Comparison of ENCODE assay signal across 1 cellular context in the genomic region with DNA sequence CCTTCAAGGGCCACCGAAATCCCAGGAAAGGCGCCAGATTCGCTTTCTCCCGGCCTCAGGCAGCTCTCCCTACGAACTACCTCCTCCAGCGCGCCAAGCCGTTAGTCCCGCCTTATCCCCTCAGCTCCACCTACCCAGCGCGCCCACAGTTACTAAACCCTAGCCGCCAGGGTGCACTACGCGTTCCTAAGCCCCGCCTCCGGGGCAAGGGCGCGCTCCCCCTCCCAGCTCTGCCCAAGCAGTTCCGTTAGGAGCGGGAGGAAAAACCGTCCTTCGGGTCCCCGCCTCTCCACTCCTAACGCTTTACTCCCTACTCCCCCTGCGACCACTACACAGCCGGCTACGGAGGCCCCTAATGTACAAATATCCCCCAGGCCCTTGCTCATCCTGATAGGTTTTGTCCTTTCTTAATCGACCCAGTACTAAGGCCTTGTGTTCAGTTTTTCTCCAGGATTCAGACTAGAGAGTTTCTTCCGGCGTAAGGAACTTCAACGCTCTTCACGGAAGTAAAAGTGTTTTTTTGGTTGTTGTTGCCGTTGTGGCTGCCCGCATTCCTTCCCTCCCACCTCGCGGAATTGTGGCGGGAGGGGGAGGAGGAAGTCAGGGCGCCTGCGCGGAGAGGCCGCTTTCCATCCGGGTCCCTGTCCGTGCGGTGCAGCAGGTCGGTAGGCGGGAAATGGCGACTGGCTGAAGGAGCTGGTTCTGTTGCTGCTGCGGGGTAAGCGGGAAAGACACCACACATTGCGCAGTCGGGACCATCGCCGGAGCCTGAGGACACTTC.
TF ChIP-seq lines count a peak whose summit lies in the region.

A gene (plus strand): TSS at position 655 of the 781 bp plus-strand sequence. CDS start 31,386 bp downstream, outside the sequence.

TF ChIP-seq in HepG2, 621 proteins besides CTCF, POLR2A, EP300 and RAD21 (continued from another document and continues in another):
- TF ChIP-seq, protein P1, sequence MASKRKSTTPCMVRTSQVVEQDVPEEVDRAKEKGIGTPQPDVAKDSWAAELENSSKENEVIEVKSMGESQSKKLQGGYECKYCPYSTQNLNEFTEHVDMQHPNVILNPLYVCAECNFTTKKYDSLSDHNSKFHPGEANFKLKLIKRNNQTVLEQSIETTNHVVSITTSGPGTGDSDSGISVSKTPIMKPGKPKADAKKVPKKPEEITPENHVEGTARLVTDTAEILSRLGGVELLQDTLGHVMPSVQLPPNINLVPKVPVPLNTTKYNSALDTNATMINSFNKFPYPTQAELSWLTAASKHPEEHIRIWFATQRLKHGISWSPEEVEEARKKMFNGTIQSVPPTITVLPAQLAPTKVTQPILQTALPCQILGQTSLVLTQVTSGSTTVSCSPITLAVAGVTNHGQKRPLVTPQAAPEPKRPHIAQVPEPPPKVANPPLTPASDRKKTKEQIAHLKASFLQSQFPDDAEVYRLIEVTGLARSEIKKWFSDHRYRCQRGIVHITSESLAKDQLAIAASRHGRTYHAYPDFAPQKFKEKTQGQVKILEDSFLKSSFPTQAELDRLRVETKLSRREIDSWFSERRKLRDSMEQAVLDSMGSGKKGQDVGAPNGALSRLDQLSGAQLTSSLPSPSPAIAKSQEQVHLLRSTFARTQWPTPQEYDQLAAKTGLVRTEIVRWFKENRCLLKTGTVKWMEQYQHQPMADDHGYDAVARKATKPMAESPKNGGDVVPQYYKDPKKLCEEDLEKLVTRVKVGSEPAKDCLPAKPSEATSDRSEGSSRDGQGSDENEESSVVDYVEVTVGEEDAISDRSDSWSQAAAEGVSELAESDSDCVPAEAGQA (IDR thresholded peaks at IDR 0.05; ENCODE audit: low read depth): no peak
- TF ChIP-seq, protein P1 (CRISPR knock-in tag; IDR thresholded peaks at IDR 0.05; ENCODE audit: borderline replicate concordance): no peak
- TF ChIP-seq, protein P2, sequence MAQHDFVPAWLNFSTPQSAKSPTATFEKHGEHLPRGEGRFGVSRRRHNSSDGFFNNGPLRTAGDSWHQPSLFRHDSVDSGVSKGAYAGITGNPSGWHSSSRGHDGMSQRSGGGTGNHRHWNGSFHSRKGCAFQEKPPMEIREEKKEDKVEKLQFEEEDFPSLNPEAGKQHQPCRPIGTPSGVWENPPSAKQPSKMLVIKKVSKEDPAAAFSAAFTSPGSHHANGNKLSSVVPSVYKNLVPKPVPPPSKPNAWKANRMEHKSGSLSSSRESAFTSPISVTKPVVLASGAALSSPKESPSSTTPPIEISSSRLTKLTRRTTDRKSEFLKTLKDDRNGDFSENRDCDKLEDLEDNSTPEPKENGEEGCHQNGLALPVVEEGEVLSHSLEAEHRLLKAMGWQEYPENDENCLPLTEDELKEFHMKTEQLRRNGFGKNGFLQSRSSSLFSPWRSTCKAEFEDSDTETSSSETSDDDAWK (CRISPR knock-in tag; IDR thresholded peaks at IDR 0.05): no peak
- TF ChIP-seq HNRNPL (IDR thresholded peaks at IDR 0.05; ENCODE audit: low read depth, low read length) (no peak), NR2C2 (CRISPR knock-in tag; IDR thresholded peaks at IDR 0.05; ENCODE audit: borderline replicate concordance) (peak; percentile 84), ETV5 (CRISPR knock-in tag; IDR thresholded peaks at IDR 0.05; ENCODE audit: borderline replicate concordance) (no peak), ZNF546 (CRISPR knock-in tag; conservative IDR thresholded peaks at IDR 0.05) (no peak), GLI4 (CRISPR knock-in tag; IDR thresholded peaks at IDR 0.05; ENCODE audit: borderline replicate concordance) (no peak), ZNF263 (CRISPR knock-in tag; IDR thresholded peaks at IDR 0.05) (no peak), ZNF772 (CRISPR knock-in tag; IDR thresholded peaks at IDR 0.05) (peak; percentile 68; the same call in 1 of the 2 replicates), CHCHD3 (CRISPR knock-in tag; IDR thresholded peaks at IDR 0.05) (no peak), ZNF75D (CRISPR knock-in tag; IDR thresholded peaks at IDR 0.05; ENCODE audit: borderline replicate concordance) (no peak), MBD4 (IDR thresholded peaks at IDR 0.05; ENCODE audit: borderline replicate concordance, low read length) (no peak), ZNF660 (CRISPR knock-in tag; IDR thresholded peaks at IDR 0.05; ENCODE audit: borderline replicate concordance, low read depth) (no peak), ATF7 (IDR thresholded peaks at IDR 0.05) (no peak), ATF7 (CRISPR knock-in tag; IDR thresholded peaks at IDR 0.05) (0 out of 2 replicates have a peak, but pooled peaks have one; percentile 39), XBP1 (CRISPR knock-in tag; IDR thresholded peaks at IDR 0.05) (no peak), ZNF224 (CRISPR knock-in tag; IDR thresholded peaks at IDR 0.05) (peak; percentile 32; the same call in 1 of the 2 replicates), EZH2 (conservative IDR thresholded peaks at IDR 0.05; ENCODE audit: low read depth, low read length) (no peak), PHF20 (CRISPR knock-in tag; IDR thresholded peaks at IDR 0.05) (peak; percentile 73), MAFF (IDR thresholded peaks at IDR 0.05; ENCODE audit: low read depth, low read length) (no peak), HDAC1 (CRISPR knock-in tag; IDR thresholded peaks at IDR 0.05) (peak; percentile 46), HDAC6 (IDR thresholded peaks at IDR 0.05; ENCODE audit: low read depth, low read length) (no peak), ZNF761 (CRISPR knock-in tag; conservative IDR thresholded peaks at IDR 0.05) (0 out of 2 replicates have a peak, but pooled peaks have one; percentile 22), TCF12 (IDR thresholded peaks at IDR 0.05) (no peak), TCF12 (CRISPR knock-in tag; IDR thresholded peaks at IDR 0.05) (no peak), JARID2 (CRISPR knock-in tag; IDR thresholded peaks at IDR 0.05; ENCODE audit: insufficient replicate concordance) (no peak), SRSF1 (optimal IDR thresholded peaks at IDR 0.05; ENCODE audit: low read depth, low read length) (no peak), SOX13 (IDR thresholded peaks at IDR 0.05) (no peak), SOX13 (CRISPR knock-in tag; conservative IDR thresholded peaks at IDR 0.05 in 1 of 2, IDR thresholded peaks at IDR 0.05 in 1 of 2) (peak in 1 of 2 experiments; percentile 13; a peak in 1 of 4 replicates), RELA (CRISPR knock-in tag; IDR thresholded peaks at IDR 0.05) (no peak), NCOR1 (IDR thresholded peaks at IDR 0.05; ENCODE audit: borderline replicate concordance, low read length) (no peak; the same call in 1 of the 2 replicates), SIN3A (IDR thresholded peaks at IDR 0.05; ENCODE audit: borderline replicate concordance, low read depth, low read length) (peak; percentile 59; the same call in 1 of the 2 replicates), RCOR2 (CRISPR knock-in tag; IDR thresholded peaks at IDR 0.05) (no peak)
- TF ChIP-seq, protein P3, sequence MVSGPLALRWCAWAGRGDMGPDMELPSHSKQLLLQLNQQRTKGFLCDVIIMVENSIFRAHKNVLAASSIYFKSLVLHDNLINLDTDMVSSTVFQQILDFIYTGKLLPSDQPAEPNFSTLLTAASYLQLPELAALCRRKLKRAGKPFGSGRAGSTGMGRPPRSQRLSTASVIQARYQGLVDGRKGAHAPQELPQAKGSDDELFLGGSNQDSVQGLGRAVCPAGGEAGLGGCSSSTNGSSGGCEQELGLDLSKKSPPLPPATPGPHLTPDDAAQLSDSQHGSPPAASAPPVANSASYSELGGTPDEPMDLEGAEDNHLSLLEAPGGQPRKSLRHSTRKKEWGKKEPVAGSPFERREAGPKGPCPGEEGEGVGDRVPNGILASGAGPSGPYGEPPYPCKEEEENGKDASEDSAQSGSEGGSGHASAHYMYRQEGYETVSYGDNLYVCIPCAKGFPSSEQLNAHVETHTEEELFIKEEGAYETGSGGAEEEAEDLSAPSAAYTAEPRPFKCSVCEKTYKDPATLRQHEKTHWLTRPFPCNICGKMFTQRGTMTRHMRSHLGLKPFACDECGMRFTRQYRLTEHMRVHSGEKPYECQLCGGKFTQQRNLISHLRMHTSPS (CRISPR knock-in tag; IDR thresholded peaks at IDR 0.05; ENCODE audit: low read depth): peak; percentile 51; the same call in 1 of the 2 replicates
- TF ChIP-seq, protein P4, sequence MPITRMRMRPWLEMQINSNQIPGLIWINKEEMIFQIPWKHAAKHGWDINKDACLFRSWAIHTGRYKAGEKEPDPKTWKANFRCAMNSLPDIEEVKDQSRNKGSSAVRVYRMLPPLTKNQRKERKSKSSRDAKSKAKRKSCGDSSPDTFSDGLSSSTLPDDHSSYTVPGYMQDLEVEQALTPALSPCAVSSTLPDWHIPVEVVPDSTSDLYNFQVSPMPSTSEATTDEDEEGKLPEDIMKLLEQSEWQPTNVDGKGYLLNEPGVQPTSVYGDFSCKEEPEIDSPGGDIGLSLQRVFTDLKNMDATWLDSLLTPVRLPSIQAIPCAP (CRISPR knock-in tag; IDR thresholded peaks at IDR 0.05; ENCODE audit: low read depth): no peak
- TF ChIP-seq, protein P5, sequence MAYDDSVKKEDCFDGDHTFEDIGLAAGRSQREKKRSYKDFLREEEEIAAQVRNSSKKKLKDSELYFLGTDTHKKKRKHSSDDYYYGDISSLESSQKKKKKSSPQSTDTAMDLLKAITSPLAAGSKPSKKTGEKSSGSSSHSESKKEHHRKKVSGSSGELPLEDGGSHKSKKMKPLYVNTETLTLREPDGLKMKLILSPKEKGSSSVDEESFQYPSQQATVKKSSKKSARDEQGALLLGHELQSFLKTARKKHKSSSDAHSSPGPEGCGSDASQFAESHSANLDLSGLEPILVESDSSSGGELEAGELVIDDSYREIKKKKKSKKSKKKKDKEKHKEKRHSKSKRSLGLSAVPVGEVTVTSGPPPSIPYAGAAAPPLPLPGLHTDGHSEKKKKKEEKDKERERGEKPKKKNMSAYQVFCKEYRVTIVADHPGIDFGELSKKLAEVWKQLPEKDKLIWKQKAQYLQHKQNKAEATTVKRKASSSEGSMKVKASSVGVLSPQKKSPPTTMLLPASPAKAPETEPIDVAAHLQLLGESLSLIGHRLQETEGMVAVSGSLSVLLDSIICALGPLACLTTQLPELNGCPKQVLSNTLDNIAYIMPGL (CRISPR knock-in tag; IDR thresholded peaks at IDR 0.05; ENCODE audit: borderline replicate concordance in 1 of 2, low read depth in 1 of 2): peak in 1 of 2 experiments; percentile 63; a peak in 2 of 4 replicates
- TF ChIP-seq, protein P6, sequence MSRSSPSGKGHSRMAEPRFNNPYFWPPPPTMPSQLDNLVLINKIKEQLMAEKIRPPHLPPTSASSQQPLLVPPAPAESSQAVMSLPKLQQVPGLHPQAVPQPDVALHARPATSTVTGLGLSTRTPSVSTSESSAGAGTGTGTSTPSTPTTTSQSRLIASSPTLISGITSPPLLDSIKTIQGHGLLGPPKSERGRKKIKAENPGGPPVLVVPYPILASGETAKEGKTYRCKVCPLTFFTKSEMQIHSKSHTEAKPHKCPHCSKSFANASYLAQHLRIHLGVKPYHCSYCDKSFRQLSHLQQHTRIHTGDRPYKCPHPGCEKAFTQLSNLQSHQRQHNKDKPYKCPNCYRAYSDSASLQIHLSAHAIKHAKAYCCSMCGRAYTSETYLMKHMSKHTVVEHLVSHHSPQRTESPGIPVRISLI (CRISPR knock-in tag; IDR thresholded peaks at IDR 0.05; ENCODE audit: borderline replicate concordance): no peak
- TF ChIP-seq, protein P7, sequence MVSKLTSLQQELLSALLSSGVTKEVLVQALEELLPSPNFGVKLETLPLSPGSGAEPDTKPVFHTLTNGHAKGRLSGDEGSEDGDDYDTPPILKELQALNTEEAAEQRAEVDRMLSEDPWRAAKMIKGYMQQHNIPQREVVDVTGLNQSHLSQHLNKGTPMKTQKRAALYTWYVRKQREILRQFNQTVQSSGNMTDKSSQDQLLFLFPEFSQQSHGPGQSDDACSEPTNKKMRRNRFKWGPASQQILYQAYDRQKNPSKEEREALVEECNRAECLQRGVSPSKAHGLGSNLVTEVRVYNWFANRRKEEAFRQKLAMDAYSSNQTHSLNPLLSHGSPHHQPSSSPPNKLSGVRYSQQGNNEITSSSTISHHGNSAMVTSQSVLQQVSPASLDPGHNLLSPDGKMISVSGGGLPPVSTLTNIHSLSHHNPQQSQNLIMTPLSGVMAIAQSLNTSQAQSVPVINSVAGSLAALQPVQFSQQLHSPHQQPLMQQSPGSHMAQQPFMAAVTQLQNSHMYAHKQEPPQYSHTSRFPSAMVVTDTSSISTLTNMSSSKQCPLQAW (CRISPR knock-in tag; IDR thresholded peaks at IDR 0.05): peak; percentile 90
- TF ChIP-seq, protein P8, sequence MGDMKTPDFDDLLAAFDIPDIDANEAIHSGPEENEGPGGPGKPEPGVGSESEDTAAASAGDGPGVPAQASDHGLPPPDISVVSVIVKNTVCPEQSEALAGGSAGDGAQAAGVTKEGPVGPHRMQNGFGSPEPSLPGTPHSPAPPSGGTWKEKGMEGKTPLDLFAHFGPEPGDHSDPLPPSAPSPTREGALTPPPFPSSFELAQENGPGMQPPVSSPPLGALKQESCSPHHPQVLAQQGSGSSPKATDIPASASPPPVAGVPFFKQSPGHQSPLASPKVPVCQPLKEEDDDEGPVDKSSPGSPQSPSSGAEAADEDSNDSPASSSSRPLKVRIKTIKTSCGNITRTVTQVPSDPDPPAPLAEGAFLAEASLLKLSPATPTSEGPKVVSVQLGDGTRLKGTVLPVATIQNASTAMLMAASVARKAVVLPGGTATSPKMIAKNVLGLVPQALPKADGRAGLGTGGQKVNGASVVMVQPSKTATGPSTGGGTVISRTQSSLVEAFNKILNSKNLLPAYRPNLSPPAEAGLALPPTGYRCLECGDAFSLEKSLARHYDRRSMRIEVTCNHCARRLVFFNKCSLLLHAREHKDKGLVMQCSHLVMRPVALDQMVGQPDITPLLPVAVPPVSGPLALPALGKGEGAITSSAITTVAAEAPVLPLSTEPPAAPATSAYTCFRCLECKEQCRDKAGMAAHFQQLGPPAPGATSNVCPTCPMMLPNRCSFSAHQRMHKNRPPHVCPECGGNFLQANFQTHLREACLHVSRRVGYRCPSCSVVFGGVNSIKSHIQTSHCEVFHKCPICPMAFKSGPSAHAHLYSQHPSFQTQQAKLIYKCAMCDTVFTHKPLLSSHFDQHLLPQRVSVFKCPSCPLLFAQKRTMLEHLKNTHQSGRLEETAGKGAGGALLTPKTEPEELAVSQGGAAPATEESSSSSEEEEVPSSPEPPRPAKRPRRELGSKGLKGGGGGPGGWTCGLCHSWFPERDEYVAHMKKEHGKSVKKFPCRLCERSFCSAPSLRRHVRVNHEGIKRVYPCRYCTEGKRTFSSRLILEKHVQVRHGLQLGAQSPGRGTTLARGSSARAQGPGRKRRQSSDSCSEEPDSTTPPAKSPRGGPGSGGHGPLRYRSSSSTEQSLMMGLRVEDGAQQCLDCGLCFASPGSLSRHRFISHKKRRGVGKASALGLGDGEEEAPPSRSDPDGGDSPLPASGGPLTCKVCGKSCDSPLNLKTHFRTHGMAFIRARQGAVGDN (CRISPR knock-in tag; IDR thresholded peaks at IDR 0.05): peak; percentile 90
